Comparison of ENCODE assay signal across 13 cellular contexts in genomic region chr14:50121506-50121905, GRCh38. TPM values are rescaled to one million over a fixed set of nuclear protein-coding genes. Genes with fewer than 3 reads are reported as not detected.
DNase-seq lines count a peak whose midpoint lies in the region; ATAC-seq and TF ChIP-seq lines count a peak whose summit lies in the region.
"Had no signal": no experiment of that assay in that cellular context is flagged by ENCODE, and none has a peak within 500 bp of the region (broad histone marks: within the 10 kb centered on the region; RNA-seq: fewer than 3 reads in every experiment).

No MANE protein-coding gene starts in this region.

- CTCF ChIA-PET in naive thymus-derived CD4-positive, alpha-beta T cell (lab: Charles Lee) = no interaction called here
- CTCF ChIA-PET in CD8-positive, alpha-beta T cell (lab: Charles Lee) = interaction anchor here (1.0 to 1.8 kb wide), 2 partner anchors 259 to 269 kb away, joined by 3 to 8 read pairs; partner anchors contain the start of gene NEMF

- no peak overlapping the region for H4K91ac ChIP-seq in H9 (ENCODE audit: insufficient read length, low read depth, low read length)

- H3K27ac ChIP-seq in H9 (ENCODE audit: insufficient read length, low read depth, low read length) (no peak overlapping the region), caudate nucleus (ENCODE audit: low read depth, low read length) (peak overlapping the region; percentile 49), thyroid gland (peak overlapping the region; percentile 69 to 84 (median 83))
- no peak overlapping the region for H3K27ac ChIP-seq in naive thymus-derived CD4-positive, alpha-beta T cell (ENCODE audit: low read depth, low read length)
- H3K27ac ChIP-seq in CD8-positive, alpha-beta T cell (ENCODE audit: low read depth, low read length) = no peak overlapping the region
- H3K27ac ChIP-seq: HL-60 had no signal

- H3K79me1 ChIP-seq in H9 (ENCODE audit: insufficient read depth, low read depth, low read length, poor library complexity, severe bottlenecking) = no peaks in the 10 kb centered on the region

- no peak overlapping the region for H3K4me3 ChIP-seq in naive thymus-derived CD4-positive, alpha-beta T cell (ENCODE audit: low read length)
- H3K4me3 ChIP-seq in thyroid gland (replicated peaks in 1 of 3) = no peak overlapping the region
- no peak overlapping the region for H3K4me3 ChIP-seq in CD8-positive, alpha-beta T cell (ENCODE audit: low read depth, low read length)

- H2BK120ac ChIP-seq in H9 (ENCODE audit: low read depth, low read length, poor library complexity, severe bottlenecking) = no peak overlapping the region

- peak overlapping the region in 2 of 3 experiments; percentile 5 to 34; a peak in 3 of 7 replicates for H3K27ac Mint-ChIP-seq in H9
- peak overlapping the region in 5 of 9 donors; percentile 12 to 53 (median 38) for H3K27ac Mint-ChIP-seq in naive thymus-derived CD4-positive, alpha-beta T cell
- H3K27ac Mint-ChIP-seq in CD8-positive, alpha-beta T cell = no peak overlapping the region

- no peaks in the 10 kb centered on the region for H3K79me2 ChIP-seq in H9 (ENCODE audit: insufficient read depth, low read length)

- no CpG with 5 or more reads among the region's 4 CpGs for WGBS in H9 (ENCODE audit: extremely low coverage, insufficient read length, low lambda C conversion rate)
- WGBS in thyroid gland, 2 donors = 93 to 95% methylated on average over 4 of the region's 4 CpGs

- H2BK15ac ChIP-seq in H9 (ENCODE audit: low read depth, low read length) = no peak overlapping the region

- H3K4me2 ChIP-seq in H9 (ENCODE audit: insufficient read depth, insufficient read length, low read length) = no peak overlapping the region

- intact Hi-C loops in naive thymus-derived CD4-positive, alpha-beta T cell (cut with micrococcal nuclease) = no loop called here
- intact Hi-C loops in thyroid gland (cut with DNase I) = loop anchor here (10.0 kb wide), 1 partner anchor 413 kb away; the partner anchor contains the start of gene MAP4K5
- intact Hi-C loops in CD8-positive, alpha-beta T cell (cut with DNase I, micrococcal nuclease) = no loop called here

- H3K36me3 Mint-ChIP-seq in H9 (ENCODE audit: insufficient read depth in 1 of 3, low read depth in 3 of 3) = peaks cover 2 to 4% (median 4%) of the 10 kb centered on the region in 3 experiments; a peak in 5 of 7 replicates
- H3K36me3 Mint-ChIP-seq in naive thymus-derived CD4-positive, alpha-beta T cell = peaks cover 9 to 32% (median 18%) of the 10 kb centered on the region in 5 donors
- peaks cover 32% of the 10 kb centered on the region for H3K36me3 Mint-ChIP-seq in CD8-positive, alpha-beta T cell

- H3K9me3 Mint-ChIP-seq in H9 = no peaks in the 10 kb centered on the region
- H3K9me3 Mint-ChIP-seq in naive thymus-derived CD4-positive, alpha-beta T cell = no peaks in the 10 kb centered on the region
- H3K9me3 Mint-ChIP-seq in CD8-positive, alpha-beta T cell = no peaks in the 10 kb centered on the region
- H3K9me3 Mint-ChIP-seq: CD8-positive, alpha-beta memory T cell had no signal

- peaks cover 11 to 13% of the 10 kb centered on the region in 2 experiments for H3K4me1 Mint-ChIP-seq in H9
- peaks cover 1 to 12% (median 6%) of the 10 kb centered on the region in 7 donors for H3K4me1 Mint-ChIP-seq in naive thymus-derived CD4-positive, alpha-beta T cell
- peaks cover 6% of the 10 kb centered on the region for H3K4me1 Mint-ChIP-seq in CD8-positive, alpha-beta T cell (ENCODE audit: low read depth)

- peaks cover 0 to 3% (median 0%) of the 10 kb centered on the region in 3 experiments for H3K36me3 ChIP-seq in naive thymus-derived CD4-positive, alpha-beta T cell (ENCODE audit: control insufficient read depth in 2 of 3, insufficient read depth in 3 of 3, low read length in 3 of 3)
- H3K36me3 ChIP-seq in thyroid gland = peaks cover 4% of the 10 kb centered on the region in 2 donors
- no peaks in the 10 kb centered on the region for H3K36me3 ChIP-seq in CD8-positive, alpha-beta T cell (ENCODE audit: insufficient read depth, low read length)

- H3K14ac ChIP-seq in H9 (ENCODE audit: insufficient read depth, low read length) = no peak overlapping the region

- H3K4me3 Mint-ChIP-seq in H9 = no peak overlapping the region
- H3K4me3 Mint-ChIP-seq in naive thymus-derived CD4-positive, alpha-beta T cell = no peak overlapping the region
- no peak overlapping the region for H3K4me3 Mint-ChIP-seq in CD8-positive, alpha-beta T cell
- H3K4me3 Mint-ChIP-seq: CD8-positive, alpha-beta memory T cell had no signal

- H4K5ac ChIP-seq in H9 (ENCODE audit: insufficient read length, low read depth, low read length) = no peak overlapping the region

- no peak overlapping the region for H3T11ph ChIP-seq in H9 (ENCODE audit: low read length)

- no peak overlapping the region for H2BK20ac ChIP-seq in H9 (ENCODE audit: low read depth, low read length, poor library complexity, severe bottlenecking)

- H3K9ac ChIP-seq in H9 (ENCODE audit: extremely low read depth, insufficient read length, low read length) = no peak overlapping the region

- H3K27me3 ChIP-seq in H9 (ENCODE audit: insufficient read depth, low read length) (no peaks in the 10 kb centered on the region), thyroid gland (no peaks in the 10 kb centered on the region)
- no peaks in the 10 kb centered on the region for H3K27me3 ChIP-seq in naive thymus-derived CD4-positive, alpha-beta T cell (ENCODE audit: control insufficient read depth in 2 of 2, insufficient read depth in 2 of 2, low read length in 2 of 2)
- H3K27me3 ChIP-seq in CD8-positive, alpha-beta T cell (ENCODE audit: insufficient read depth, low read length) = no peaks in the 10 kb centered on the region

- no peak overlapping the region for H3K18ac ChIP-seq in H9 (ENCODE audit: insufficient read length, low read depth, low read length)

- TF ChIP-seq POLR2A in thyroid gland (IDR thresholded peaks at IDR 0.05) = no peak

- no peak overlapping the region for H2AFZ ChIP-seq in H9 (ENCODE audit: low read length)

- no peak overlapping the region for H3K56ac ChIP-seq in H9 (ENCODE audit: insufficient read length, low read depth, low read length)

- no peak for ATAC-seq in naive thymus-derived CD4-positive, alpha-beta T cell
- ATAC-seq in HG03520 (IDR thresholded peaks at IDR 0.05; ENCODE audit: unreplicated experiment) (no peak), HG03442 (IDR thresholded peaks at IDR 0.05; ENCODE audit: unreplicated experiment) (no peak)
- no peak for ATAC-seq in CD8-positive, alpha-beta T cell

- no peaks in the 10 kb centered on the region for H3K27me3 Mint-ChIP-seq in H9 (ENCODE audit: low read depth)
- H3K27me3 Mint-ChIP-seq in naive thymus-derived CD4-positive, alpha-beta T cell = no peaks in the 10 kb centered on the region
- no peaks in the 10 kb centered on the region for H3K27me3 Mint-ChIP-seq in CD8-positive, alpha-beta T cell (ENCODE audit: low read depth)
- H3K27me3 Mint-ChIP-seq: CD8-positive, alpha-beta memory T cell had no signal

- H4K20me1 ChIP-seq in H9 (ENCODE audit: control insufficient read depth, insufficient read depth, insufficient read length) = no peaks in the 10 kb centered on the region

- H3K9me3 ChIP-seq in H9 (ENCODE audit: control insufficient read depth, low read depth, low read length) (no peaks in the 10 kb centered on the region), thyroid gland (no peaks in the 10 kb centered on the region)
- no peaks in the 10 kb centered on the region for H3K9me3 ChIP-seq in naive thymus-derived CD4-positive, alpha-beta T cell (ENCODE audit: control insufficient read depth in 2 of 3, low read length in 3 of 3)
- no peaks in the 10 kb centered on the region for H3K9me3 ChIP-seq in CD8-positive, alpha-beta T cell (ENCODE audit: low read length)

- DNase-seq in H9 (no peak), caudate nucleus (lab: John Stamatoyannopoulos, UW) (peak in 37 of 61 donors; percentile 6 to 92 (median 39)), thyroid gland (no peak)
- no peak for DNase-seq in naive thymus-derived CD4-positive, alpha-beta T cell
- DNase-seq in CD8-positive, alpha-beta T cell = no peak
- DNase-seq: CD8-positive, alpha-beta memory T cell; DMS79; HCEC 1CT; NCI-H187; NCI-H774 had no signal

- H3K4me1 ChIP-seq in H9 (ENCODE audit: insufficient read depth, low read length) (no peaks in the 10 kb centered on the region), thyroid gland (peaks cover 10 to 13% of the 10 kb centered on the region in 2 donors)
- H3K4me1 ChIP-seq in naive thymus-derived CD4-positive, alpha-beta T cell (ENCODE audit: control insufficient read depth in 2 of 2, insufficient read depth in 2 of 2, low read length in 2 of 2) = peaks cover 5 to 6% of the 10 kb centered on the region in 2 donors
- peaks cover 5% of the 10 kb centered on the region for H3K4me1 ChIP-seq in CD8-positive, alpha-beta T cell (ENCODE audit: insufficient read depth, low read length)

- no peak for TF ChIP-seq CTCF in H9 (conservative IDR thresholded peaks at IDR 0.05)
- TF ChIP-seq CTCF in thyroid gland (IDR thresholded peaks at IDR 0.05) = no peak
- TF ChIP-seq CTCF in CD8-positive, alpha-beta T cell (IDR thresholded peaks at IDR 0.05) = no peak

- H2BK5ac ChIP-seq in H9 (ENCODE audit: insufficient read length, low read length) = no peak overlapping the region

- POLR2A ChIA-PET in naive thymus-derived CD4-positive, alpha-beta T cell (lab: Charles Lee) = interaction anchor here (0.7 to 1.8 kb wide), 2 partner anchors 9 to 259 kb away, joined by 3 to 7 read pairs; no protein-coding TSS in a partner anchor
- POLR2A ChIA-PET in CD8-positive, alpha-beta T cell (lab: Charles Lee) = interaction anchor here (1.1 kb wide), 1 partner anchor 228 kb away, joined by 3 read pairs; no protein-coding TSS in a partner anchor

- H3K23me2 ChIP-seq in H9 (ENCODE audit: insufficient read length, low read depth, low read length, poor library complexity, severe bottlenecking) = no peaks in the 10 kb centered on the region

- H4K8ac ChIP-seq in H9 (replicated peaks; ENCODE audit: insufficient read length, low read depth, low read length) = no peak overlapping the region

- no peak overlapping the region for H3K23ac ChIP-seq in H9 (ENCODE audit: insufficient read length, low read depth, low read length)

- no peak overlapping the region for H3K4ac ChIP-seq in H9 (ENCODE audit: low read depth, low read length)

- H2BK12ac ChIP-seq in H9 (ENCODE audit: insufficient read length, low read depth, low read length) = no peak overlapping the region

- no peak overlapping the region for H2AK5ac ChIP-seq in H9 (ENCODE audit: insufficient read length, low read length)

RNA-seq across cellular contexts. Expression of gene VCPKMT, which starts 5.1 kb away (rescaled TPM):
- total RNA-seq in H9 (2021) (13.5 and 13.7 TPM in 2 replicates), thyroid gland (10 to 100 TPM in 3 of 4 donors, 1 to 10 TPM in 1; 4.5 to 16.0 (median 12.3) TPM)
- total RNA-seq in naive thymus-derived CD4-positive, alpha-beta T cell = 10 to 100 TPM; 10.3 to 25.9 (median 17.4) TPM
- polyA plus RNA-seq in naive thymus-derived CD4-positive, alpha-beta T cell = 10 to 100 TPM in 1 of 2 donors, 1 to 10 TPM in 1; 7.5 to 13.4 TPM
- total RNA-seq in CD8-positive, alpha-beta T cell = 10 to 100 TPM; 38.2 to 39.6 TPM

Comparison
In these comparisons a context has a peak if more than half of its experiments do, and no peak if none do; other contexts are left out.
1. DNase-seq: peak in caudate nucleus (37 of 61); none in H9 (single experiment), naive thymus-derived CD4-positive, alpha-beta T cell (0 of 9), thyroid gland (0 of 2) and CD8-positive, alpha-beta T cell (0 of 7).
2. H3K27ac ChIP-seq: peak in caudate nucleus (single experiment) and thyroid gland (3 of 3); none in H9 (single experiment), naive thymus-derived CD4-positive, alpha-beta T cell (single experiment) and CD8-positive, alpha-beta T cell (single experiment).